Comparison of ENCODE assay signal across 22 cellular contexts in genomic region chrX:23504540-23504884, GRCh38.
DNase-seq lines count a peak whose midpoint lies in the region; FAIRE-seq and TF ChIP-seq lines count a peak whose summit lies in the region.
"Had no signal": no experiment of that assay in that cellular context is flagged by ENCODE, and none has a peak within 500 bp of the region (broad histone marks: within the 10 kb centered on the region; RNA-seq: fewer than 3 reads in every experiment).

No MANE protein-coding gene starts in this region.

- H3K4me3 Mint-ChIP-seq in astrocyte (ENCODE audit: unreplicated experiment) = no peak overlapping the region
- H3K4me3 Mint-ChIP-seq in nephron = no peak overlapping the region
- H3K4me3 Mint-ChIP-seq: activated B cell treated with CpG ODN at 0.5 μM for 24 hours; activated naive CD8-positive, alpha-beta T cell treated with anti-CD3 and anti-CD28 coated beads for 36 hours; GM23338 had no signal

- H3K27me3 ChIP-seq in astrocyte (ENCODE audit: insufficient read depth, low read length) (no peaks in the 10 kb centered on the region), tibial artery (no peaks in the 10 kb centered on the region), MG63 (no peaks in the 10 kb centered on the region)
- H3K27me3 ChIP-seq: brain microvascular endothelial cell, gastroesophageal sphincter, right lobe of liver had no signal

- H3K4me1 Mint-ChIP-seq in astrocyte (ENCODE audit: low read depth, unreplicated experiment) (peaks cover 5% of the 10 kb centered on the region), nephron (peaks cover 27% of the 10 kb centered on the region)
- H3K4me1 Mint-ChIP-seq: activated B cell treated with CpG ODN at 0.5 μM for 24 hours; activated naive CD8-positive, alpha-beta T cell treated with anti-CD3 and anti-CD28 coated beads for 36 hours had no signal

- H3K27me3 Mint-ChIP-seq in astrocyte (ENCODE audit: low read depth, unreplicated experiment) (no peaks in the 10 kb centered on the region), nephron (ENCODE audit: low read depth) (peaks cover 5% of the 10 kb centered on the region)
- H3K27me3 Mint-ChIP-seq: activated B cell treated with CpG ODN at 0.5 μM for 24 hours; activated naive CD8-positive, alpha-beta T cell treated with anti-CD3 and anti-CD28 coated beads for 36 hours had no signal

- H3K36me3 ChIP-seq in astrocyte (ENCODE audit: insufficient read depth, low read length) = no peaks in the 10 kb centered on the region
- H3K36me3 ChIP-seq in tibial artery = no peaks in the 10 kb centered on the region
- H3K36me3 ChIP-seq in MG63 = no peaks in the 10 kb centered on the region
- H3K36me3 ChIP-seq: brain microvascular endothelial cell, gastroesophageal sphincter, right lobe of liver had no signal

- H3K4me2 ChIP-seq in astrocyte (ENCODE audit: low read length) = peak overlapping the region; percentile 30

- no peak overlapping the region for H3K9ac ChIP-seq in astrocyte (ENCODE audit: low read length)

- H3K9me3 Mint-ChIP-seq in astrocyte (ENCODE audit: unreplicated experiment) = peaks cover 4% of the 10 kb centered on the region
- H3K9me3 Mint-ChIP-seq in nephron = no peaks in the 10 kb centered on the region

- no peak for FAIRE-seq in astrocyte (lab: Jason Lieb, UNC)
- FAIRE-seq: GM12892 had no signal

- DNase-seq in DMS53 (lab: John Stamatoyannopoulos, UW) = peak; percentile 41
- no peak for DNase-seq in DMS53 treated with DMSO at 0.1 percent for 48 hours (lab: John Stamatoyannopoulos, UW; ENCODE audit: unreplicated experiment)
- no peak for DNase-seq in astrocyte (ENCODE audit: low read depth)
- DNase-seq in tibial artery = no peak
- DNase-seq in activated T-cell treated with anti-CD3 and anti-CD28 coated beads for 4 hours = no peak
- no peak for DNase-seq in germinal center (ENCODE audit: low spot score)
- DNase-seq in MG63 = no peak
- DNase-seq: activated B cell treated with CpG ODN at 0.5 μM for 24 hours; activated CD4-positive, alpha-beta T cell treated with anti-CD3 and anti-CD28 coated beads, Interleukin-2, amount 50 U/mL, for 4 hours; activated CD8-positive, alpha-beta memory T cell treated with anti-CD3 and anti-CD28 coated beads, Interleukin-2, amount 50 U/mL, for 4 hours; activated naive CD8-positive, alpha-beta T cell treated with anti-CD3 and anti-CD28 coated beads for 36 hours; DND-41; MM.1S; occipital lobe; RPMI8226 had no signal

- H3K79me2 ChIP-seq in astrocyte (ENCODE audit: insufficient read depth, low read length) = no peaks in the 10 kb centered on the region

- H3K36me3 Mint-ChIP-seq in astrocyte (ENCODE audit: low read depth, unreplicated experiment) = no peaks in the 10 kb centered on the region
- H3K36me3 Mint-ChIP-seq in nephron (ENCODE audit: low read depth) = no peaks in the 10 kb centered on the region
- H3K36me3 Mint-ChIP-seq: activated naive CD8-positive, alpha-beta T cell treated with anti-CD3 and anti-CD28 coated beads for 36 hours had no signal

- H3K4me3 ChIP-seq in astrocyte (ENCODE audit: insufficient read depth, low read depth, low read length) (no peak overlapping the region), tibial artery (no peak overlapping the region), MG63 (no peak overlapping the region)
- H3K4me3 ChIP-seq: gastroesophageal sphincter, GM23338, right lobe of liver had no signal

- intact Hi-C loops in tibial artery (cut with DNase I; ENCODE audit: low total_unique reads) = no loop called here

- H3K9me3 ChIP-seq in astrocyte (ENCODE audit: insufficient read depth, low read depth, low read length) = no peaks in the 10 kb centered on the region
- peaks cover 0 to 6% (median 4%) of the 10 kb centered on the region in 3 donors for H3K9me3 ChIP-seq in tibial artery
- H3K9me3 ChIP-seq in MG63 = no peaks in the 10 kb centered on the region
- H3K9me3 ChIP-seq: gastroesophageal sphincter, right lobe of liver had no signal

- no peak for TF ChIP-seq CTCF in astrocyte (IDR thresholded peaks at IDR 0.05; ENCODE audit: insufficient read depth, low read depth, low read length)
- no peak for TF ChIP-seq CTCF in nephron (IDR thresholded peaks at IDR 0.05; ENCODE audit: unreplicated experiment in 3 of 3)
- TF ChIP-seq CTCF in tibial artery (IDR thresholded peaks at IDR 0.05) = no peak

- peak overlapping the region; percentile 47 for H3K27ac ChIP-seq in astrocyte (ENCODE audit: low read depth, low read length)
- H3K27ac ChIP-seq in tibial artery = peak overlapping the region; percentile 74 to 76
- H3K27ac ChIP-seq: brain microvascular endothelial cell, gastroesophageal sphincter, HL-60 had no signal

- no peaks in the 10 kb centered on the region for H4K20me1 ChIP-seq in astrocyte (ENCODE audit: insufficient read depth, low read length)

- peaks cover 14% of the 10 kb centered on the region for H3K4me1 ChIP-seq in astrocyte (ENCODE audit: insufficient read depth, low read length)
- peaks cover 0 to 41% (median 6%) of the 10 kb centered on the region in 4 donors for H3K4me1 ChIP-seq in tibial artery
- H3K4me1 ChIP-seq: gastroesophageal sphincter, right lobe of liver had no signal

- H3K27ac Mint-ChIP-seq in astrocyte (ENCODE audit: unreplicated experiment) (no peak overlapping the region), nephron (peak overlapping the region in 2 of 3 experiments; percentile 5 to 55)
- H3K27ac Mint-ChIP-seq: activated B cell treated with CpG ODN at 0.5 μM for 24 hours; activated naive CD8-positive, alpha-beta T cell treated with anti-CD3 and anti-CD28 coated beads for 36 hours had no signal

- H2AFZ ChIP-seq in astrocyte (ENCODE audit: low read depth, low read length) = no peak overlapping the region
- H2AFZ ChIP-seq: GM23338 had no signal
